In the genomic region with DNA sequence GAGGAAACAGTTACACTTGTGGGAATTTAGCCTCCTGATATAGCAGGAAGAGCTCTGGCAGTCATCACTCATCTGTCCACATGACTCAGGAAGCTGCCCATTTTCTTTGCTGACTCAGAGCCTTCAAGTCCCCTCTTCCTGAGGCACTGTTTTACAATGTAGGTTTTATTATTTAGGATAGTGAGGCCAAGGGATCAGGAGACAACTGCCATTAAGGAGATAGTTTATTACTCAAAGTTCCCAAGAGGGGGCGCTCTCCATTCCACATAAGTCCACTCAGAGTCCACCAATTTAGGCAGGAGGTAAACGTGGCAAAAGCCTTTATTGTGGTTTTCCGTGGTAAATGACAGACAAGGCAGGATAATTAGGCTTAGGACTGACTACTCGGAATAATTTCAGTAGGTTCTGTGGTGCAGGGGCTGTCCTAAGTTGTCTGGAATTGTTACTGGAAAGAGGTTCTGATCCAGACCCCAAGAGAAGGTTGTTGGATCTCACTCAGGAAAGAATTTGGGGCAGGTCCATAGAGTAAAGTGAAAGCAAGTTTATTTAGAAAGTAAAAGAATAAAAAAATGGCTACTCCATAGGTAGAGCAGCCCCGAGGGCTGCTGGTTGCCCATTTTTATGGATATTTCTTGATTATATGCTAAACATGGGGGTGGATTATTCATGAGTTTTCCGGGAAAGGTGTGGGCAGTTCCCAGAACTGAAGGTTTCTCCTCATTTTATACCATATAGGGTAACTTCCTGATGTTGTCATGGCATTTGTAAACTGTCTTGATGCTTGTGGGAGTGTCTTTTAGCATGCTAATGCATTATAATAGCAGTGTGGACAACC, we compare ENCODE assay signal across 15 cellular contexts.
DNase-seq lines count a peak whose midpoint lies in the region; ATAC-seq and TF ChIP-seq lines count a peak whose summit lies in the region.
"Had no signal": no experiment of that assay in that cellular context is flagged by ENCODE, and none has a peak within 500 bp of the region (broad histone marks: within the 10 kb centered on the region; RNA-seq: fewer than 3 reads in every experiment).

No MANE protein-coding gene starts in this region.

- intact Hi-C loops in PC-3 (cut with micrococcal nuclease) = loop anchor here (1.0 to 2.0 kb wide), 2 partner anchors 22 to 76 kb away; no protein-coding TSS in a partner anchor

- H3K4me3 ChIP-seq in GM23248 (no peak overlapping the region), PC-3 (ENCODE audit: low read length) (no peak overlapping the region), fibroblast of the aortic adventitia (ENCODE audit: low read depth, low read length) (no peak overlapping the region)
- H3K4me3 ChIP-seq: gastroesophageal sphincter, Peyer's patch, thoracic aorta had no signal

- WGBS in GM23248 (ENCODE audit: low coverage in 1 of 2, low lambda C conversion rate in 2 of 2, missing lambda C conversion rate in 2 of 2), 2 experiments = 93 to 98% methylated on average over 5 to 6 of the region's 6 CpGs

- H4K20me1 ChIP-seq in GM23248 (ENCODE audit: insufficient read depth) = no peaks in the 10 kb centered on the region
- H4K20me1 ChIP-seq in PC-3 (ENCODE audit: low read length) = no peaks in the 10 kb centered on the region

- TF ChIP-seq CTCF in PC-3 (conservative IDR thresholded peaks at IDR 0.05; ENCODE audit: low read depth, low read length) (peak; percentile 83), fibroblast of the aortic adventitia (IDR thresholded peaks at IDR 0.05; ENCODE audit: insufficient read depth, low read length) (peak; percentile 9)

- no peak overlapping the region for H3K27ac ChIP-seq in GM23248
- peak overlapping the region; percentile 76 for H3K27ac ChIP-seq in PC-3 (ENCODE audit: low read length)
- H3K27ac ChIP-seq: gastroesophageal sphincter, Peyer's patch, thoracic aorta had no signal

- no peak overlapping the region for H2AFZ ChIP-seq in GM23248
- H2AFZ ChIP-seq in PC-3 (ENCODE audit: low read length) = no peak overlapping the region

- H3K9me3 ChIP-seq in GM23248 (ENCODE audit: low read depth) (no peaks in the 10 kb centered on the region), PC-3 (ENCODE audit: low read length) (no peaks in the 10 kb centered on the region)
- H3K9me3 ChIP-seq: Caco-2, gastroesophageal sphincter, Peyer's patch, thoracic aorta had no signal

- H3K27me3 Mint-ChIP-seq in activated T-cell treated with anti-CD3 and anti-CD28 coated beads, Interleukin-2, amount 50 U/mL, for 24 hours = peaks cover 11% of the 10 kb centered on the region
- H3K27me3 Mint-ChIP-seq: IgD-negative memory B cell had no signal

- ATAC-seq in PC-3 (peak; percentile 95), GM21825 (IDR thresholded peaks at IDR 0.05; ENCODE audit: unreplicated experiment) (no peak)
- ATAC-seq: gastroesophageal sphincter had no signal

- in situ Hi-C loops in ACHN (cut with HindIII; ENCODE audit: low pct_ligation_motif_present, low pct_unique_long_range_greater_than_20kb, low sequenced_read_pairs) (no loop called here), GM23248 (cut with MboI) (no loop called here)

- H3K4me1 Mint-ChIP-seq in activated T-cell treated with anti-CD3 and anti-CD28 coated beads, Interleukin-2, amount 50 U/mL, for 24 hours (ENCODE audit: low read depth) = no peaks in the 10 kb centered on the region
- H3K4me1 Mint-ChIP-seq: IgD-negative memory B cell had no signal

- CTCF ChIA-PET in PC-3 (lab: Charles Lee) = interaction anchor here (1.4 kb wide), 1 partner anchor 60 kb away, joined by 5 read pairs; no protein-coding TSS in a partner anchor

- H3K36me3 ChIP-seq in GM23248 (ENCODE audit: low read depth) (no peaks in the 10 kb centered on the region), PC-3 (ENCODE audit: low read depth, low read length) (0 out of 2 replicates have a peak, but pooled peaks cover 4% of the 10 kb centered on the region)
- H3K36me3 ChIP-seq: Peyer's patch, thoracic aorta had no signal

- H3K4me1 ChIP-seq in GM23248 (ENCODE audit: insufficient read depth) = no peaks in the 10 kb centered on the region
- peaks cover 20% of the 10 kb centered on the region for H3K4me1 ChIP-seq in PC-3 (ENCODE audit: insufficient read depth, low read length)
- H3K4me1 ChIP-seq: Caco-2, gastroesophageal sphincter, Peyer's patch had no signal

- peak; percentile 51 for DNase-seq in ACHN
- peak; percentile 10 for DNase-seq in GM23248
- peak; percentile 80 for DNase-seq in PC-3
- peak; percentile 15 for DNase-seq in fibroblast of the aortic adventitia (ENCODE audit: low read depth)
- no peak for DNase-seq in activated CD4-positive, alpha-beta T cell treated with anti-CD3 and anti-CD28 coated beads for 48 hours
- DNase-seq in NCI-H446 treated with DMSO at 0.1 percent for 48 hours (lab: John Stamatoyannopoulos, UW) = no peak
- DNase-seq in activated T-cell treated with anti-CD3 and anti-CD28 coated beads, Interleukin-2, amount 50 U/mL, for 24 hours = no peak
- DNase-seq: activated CD4-positive, alpha-beta T cell treated with anti-CD3 and anti-CD28 coated beads, Interleukin-2, amount 50 U/mL, for 4 hours; Caco-2; Peyer's patch; stimulated activated CD4-positive, alpha-beta T cell treated with anti-CD3 and anti-CD28 coated beads, Interleukin-4, amount 100 ng/mL, for 1 hour had no signal

- H3K79me2 ChIP-seq in GM23248 (ENCODE audit: insufficient read depth) = no peaks in the 10 kb centered on the region
- no peaks in the 10 kb centered on the region for H3K79me2 ChIP-seq in PC-3 (ENCODE audit: low read length)

- no peak overlapping the region for H3K9ac ChIP-seq in GM23248
- H3K9ac ChIP-seq in PC-3 (ENCODE audit: low read length) = no peak overlapping the region

- H3K36me3 Mint-ChIP-seq in activated T-cell treated with anti-CD3 and anti-CD28 coated beads, Interleukin-2, amount 50 U/mL, for 24 hours (ENCODE audit: low read depth) = peaks cover 3% of the 10 kb centered on the region

- no peaks in the 10 kb centered on the region for H3K9me3 Mint-ChIP-seq in activated T-cell treated with anti-CD3 and anti-CD28 coated beads, Interleukin-2, amount 50 U/mL, for 24 hours
- H3K9me3 Mint-ChIP-seq: IgD-negative memory B cell had no signal

- no peak overlapping the region for H3K27ac Mint-ChIP-seq in activated T-cell treated with anti-CD3 and anti-CD28 coated beads, Interleukin-2, amount 50 U/mL, for 24 hours
- H3K27ac Mint-ChIP-seq: IgD-negative memory B cell had no signal

- no peaks in the 10 kb centered on the region for H3K9me2 ChIP-seq in GM23248 (ENCODE audit: insufficient read depth)
- H3K9me2 ChIP-seq in PC-3 (replicated peaks; ENCODE audit: low read length) = no peaks in the 10 kb centered on the region

- no peak overlapping the region for H3K4me3 Mint-ChIP-seq in activated T-cell treated with anti-CD3 and anti-CD28 coated beads, Interleukin-2, amount 50 U/mL, for 24 hours
- H3K4me3 Mint-ChIP-seq: IgD-negative memory B cell had no signal

- BruUV-seq in PC-3 (replicated peaks; lab: Mats Ljungman, UMichigan) = no TSS peak

- H3K27me3 ChIP-seq in GM23248 (replicated peaks; ENCODE audit: insufficient read depth) (no peaks in the 10 kb centered on the region), PC-3 (ENCODE audit: low read length) (no peaks in the 10 kb centered on the region)
- H3K27me3 ChIP-seq: gastroesophageal sphincter, Peyer's patch had no signal

- 0 out of 2 replicates have a peak, but pooled peaks cover 1% of the 10 kb centered on the region for H3F3A ChIP-seq in GM23248 (ENCODE audit: insufficient read depth)
- H3F3A ChIP-seq in PC-3 (ENCODE audit: low read length, unreplicated experiment) = no peaks in the 10 kb centered on the region

- H3K4me2 ChIP-seq in GM23248 (ENCODE audit: unreplicated experiment) (no peak overlapping the region), PC-3 (ENCODE audit: low read length) (peak overlapping the region; percentile 41; the same call in 1 of the 2 replicates)

- POLR2A ChIA-PET in PC-3 (lab: Charles Lee; ENCODE audit: unreplicated experiment) = no interaction called here

Comparison
In these comparisons a context has a peak if more than half of its experiments do, and no peak if none do; other contexts are left out.
1. DNase-seq: peak in ACHN (single experiment), GM23248 (single experiment), PC-3 (single experiment) and fibroblast of the aortic adventitia (single experiment); none in activated CD4-positive, alpha-beta T cell treated with anti-CD3 and anti-CD28 coated beads for 48 hours (single experiment), NCI-H446 treated with DMSO at 0.1 percent for 48 hours (single experiment) and activated T-cell treated with anti-CD3 and anti-CD28 coated beads, Interleukin-2, amount 50 U/mL, for 24 hours (single experiment).